In genomic region chr10:101782811-101783735, GRCh38 we compare ENCODE assay signal across 8 cellular contexts. TPM values are rescaled to one million over a fixed set of nuclear protein-coding genes. Genes with fewer than 3 reads are reported as not detected.
A peak's percentile ranks its signal among the peaks of the same experiment; 100 is the strongest.
DNase-seq lines count a peak whose midpoint lies in the region; ATAC-seq and TF ChIP-seq lines count a peak whose summit lies in the region.

Gene NPM3 (minus strand): TSS chr10:101783446. CDS start chr10:101783390, 56 bp downstream.

- H3K36me3 Mint-ChIP-seq in activated naive CD4-positive, alpha-beta T cell treated with anti-CD3 and anti-CD28 coated beads, Interleukin-2, amount 10 ng/mL, durations not matched to agents 7 days and 5 days: peaks cover 39% of the 10 kb centered on the region

- peak within 1 kb of the TSS; percentile 94 for H3K27ac Mint-ChIP-seq in activated naive CD4-positive, alpha-beta T cell treated with anti-CD3 and anti-CD28 coated beads, Interleukin-2, amount 10 ng/mL, durations not matched to agents 7 days and 5 days

- H4K20me1 ChIP-seq in Loucy (ENCODE audit: insufficient read depth, low read length, poor library complexity, severe bottlenecking): peaks cover 5% of the 10 kb centered on the region
- H4K20me1 ChIP-seq in osteoblast (ENCODE audit: insufficient read depth, low read length): peaks cover 26% of the 10 kb centered on the region

- TF ChIP-seq POLR2A in suprapubic skin (IDR thresholded peaks at IDR 0.05): no peak

- H3K4me1 ChIP-seq in Loucy (ENCODE audit: insufficient read depth, low read length, poor library complexity, severe bottlenecking) (peaks cover 12% of the 10 kb centered on the region), osteoblast (ENCODE audit: insufficient read depth, low read length) (peaks cover 30% of the 10 kb centered on the region), suprapubic skin (peaks cover 62% of the 10 kb centered on the region)

- H3K9ac ChIP-seq in Loucy (ENCODE audit: low read depth, low read length, poor library complexity, severe bottlenecking): peak within 1 kb of the TSS; percentile 78

- H3K36me3 ChIP-seq in Loucy (ENCODE audit: insufficient read depth, low read length) (peaks cover 29% of the 10 kb centered on the region; the same call in 1 of the 2 replicates), osteoblast (ENCODE audit: insufficient read depth, low read length) (peaks cover 40% of the 10 kb centered on the region), suprapubic skin (peaks cover 29% of the 10 kb centered on the region)

- H3K27ac ChIP-seq in osteoblast (ENCODE audit: low read depth, low read length) (peak within 1 kb of the TSS; percentile 78), suprapubic skin (no peak within 1 kb of the TSS)

- ATAC-seq in GM21576 (IDR thresholded peaks at IDR 0.05; ENCODE audit: unreplicated experiment) (peak; percentile 61), SK-N-SH treated with all-trans-retinoic acid at 6 μM for 48 hours (peak; percentile 92)

- peak within 1 kb of the TSS; percentile 97 for H3K4me3 Mint-ChIP-seq in activated naive CD4-positive, alpha-beta T cell treated with anti-CD3 and anti-CD28 coated beads, Interleukin-2, amount 10 ng/mL, durations not matched to agents 7 days and 5 days

- CTCF ChIA-PET in activated naive CD4-positive, alpha-beta T cell treated with anti-CD3 and anti-CD28 coated beads, Interleukin-2, amount 10 ng/mL, durations not matched to agents 7 days and 5 days (lab: Charles Lee): interaction anchor here (0.9 to 7.3 kb wide), 8 partner anchors 10 to 570 kb away, joined by 3 to 192 read pairs (median 8); no protein-coding TSS in a partner anchor

- peaks cover 21% of the 10 kb centered on the region for H3K27me3 Mint-ChIP-seq in activated naive CD4-positive, alpha-beta T cell treated with anti-CD3 and anti-CD28 coated beads, Interleukin-2, amount 10 ng/mL, durations not matched to agents 7 days and 5 days

- no peaks in the 10 kb centered on the region for H3K9me3 Mint-ChIP-seq in activated naive CD4-positive, alpha-beta T cell treated with anti-CD3 and anti-CD28 coated beads, Interleukin-2, amount 10 ng/mL, durations not matched to agents 7 days and 5 days

- H2AFZ ChIP-seq in Loucy (ENCODE audit: low read length) (peak within 1 kb of the TSS; percentile 94), osteoblast (ENCODE audit: low read length) (peak within 1 kb of the TSS; percentile 85)

- no peaks in the 10 kb centered on the region for H3K27me3 ChIP-seq in Loucy (ENCODE audit: insufficient read depth, low read length, poor library complexity, severe bottlenecking)
- no peaks in the 10 kb centered on the region for H3K27me3 ChIP-seq in osteoblast (ENCODE audit: insufficient read depth, low read length)
- H3K27me3 ChIP-seq in suprapubic skin: peaks cover 19% of the 10 kb centered on the region

- H3F3A ChIP-seq in Loucy (ENCODE audit: low read depth): no peaks in the 10 kb centered on the region

- no peak for TF ChIP-seq CTCF in Loucy (conservative IDR thresholded peaks at IDR 0.05; ENCODE audit: low read length)
- TF ChIP-seq CTCF in osteoblast (IDR thresholded peaks at IDR 0.05; ENCODE audit: extremely low read depth, low read depth, low read length): no peak
- TF ChIP-seq CTCF in suprapubic skin (IDR thresholded peaks at IDR 0.05): no peak

- 1% methylated on average over 38 of the region's 57 CpGs for WGBS in suprapubic skin

- H3K79me2 ChIP-seq in Loucy (ENCODE audit: insufficient read depth, low read length) (peaks cover 14% of the 10 kb centered on the region; the same call in 1 of the 2 replicates), osteoblast (ENCODE audit: insufficient read depth, low read length) (peaks cover 22% of the 10 kb centered on the region)

- H3K4me1 Mint-ChIP-seq in activated naive CD4-positive, alpha-beta T cell treated with anti-CD3 and anti-CD28 coated beads, Interleukin-2, amount 10 ng/mL, durations not matched to agents 7 days and 5 days: peaks cover 65% of the 10 kb centered on the region

- no peak for TF ChIP-seq EP300 in suprapubic skin (IDR thresholded peaks at IDR 0.05)

- no peaks in the 10 kb centered on the region for H3K9me2 ChIP-seq in Loucy (replicated peaks; ENCODE audit: low read depth, low read length)

- H3K4me3 ChIP-seq in Loucy (ENCODE audit: low read length, poor library complexity, severe bottlenecking) (peak within 1 kb of the TSS; percentile 91), osteoblast (ENCODE audit: insufficient read depth, low read length) (peak within 1 kb of the TSS; percentile 92), suprapubic skin (peak within 1 kb of the TSS; percentile 76)

- H3K4me2 ChIP-seq in Loucy (ENCODE audit: low read depth, low read length, poor library complexity, severe bottlenecking) (peak within 1 kb of the TSS; percentile 95), osteoblast (ENCODE audit: insufficient read depth, low read length) (peak within 1 kb of the TSS; percentile 98)

- DNase-seq in DMS114 treated with DMSO at 0.1 percent for 48 hours (lab: John Stamatoyannopoulos, UW; ENCODE audit: unreplicated experiment) (peak; percentile 89), glomerular endothelial cell (ENCODE audit: extremely low read depth, low read depth, low spot score) (no peak), osteoblast (ENCODE audit: insufficient read length, low spot score, missing footprints) (peak; percentile 99), suprapubic skin (ENCODE audit: low spot score in 2 of 2) (peak; percentile 89 to 94)
- DNase-seq in activated naive CD4-positive, alpha-beta T cell treated with anti-CD3 and anti-CD28 coated beads, Interleukin-2, amount 10 ng/mL, durations not matched to agents 7 days and 5 days: peak; percentile 91

- H3K9me3 ChIP-seq in Loucy (ENCODE audit: insufficient read depth, low read depth, low read length) (no peaks in the 10 kb centered on the region), osteoblast (ENCODE audit: low read depth, low read length) (no peaks in the 10 kb centered on the region), suprapubic skin (no peaks in the 10 kb centered on the region)

TF ChIP-seq in SK-N-SH treated with all-trans-retinoic acid at 6 μM for 48 hours, 23 proteins besides CTCF, POLR2A, EP300 and RAD21:
- no peak for TF ChIP-seq RARB (CRISPR knock-in tag; IDR thresholded peaks at IDR 0.05)
- TF ChIP-seq GLIS3 (CRISPR knock-in tag; IDR thresholded peaks at IDR 0.05): 0 out of 2 replicates have a peak, but pooled peaks have one; percentile 21
- TF ChIP-seq SNAI2 (CRISPR knock-in tag; IDR thresholded peaks at IDR 0.05): no peak
- no peak for TF ChIP-seq ZNF8 (CRISPR knock-in tag; IDR thresholded peaks at IDR 0.05)

RNA-seq across cellular contexts. Expression of gene NPM3, which starts in this region (rescaled TPM):
- 69.9 and 72.0 TPM in 2 replicates for total RNA-seq in glomerular endothelial cell
- 47.7 and 64.8 TPM in 2 replicates for total RNA-seq in osteoblast
- total RNA-seq in suprapubic skin: 10 to 100 TPM; 13.3 to 60.5 (median 31.1) TPM
